ENCODE assay signal across 28 cellular contexts in genomic region chr4:181761130-181761529, GRCh38.
A peak's percentile ranks its signal among the peaks of the same experiment; 100 is the strongest.
DNase-seq lines count a peak whose midpoint lies in the region; ATAC-seq and TF ChIP-seq lines count a peak whose summit lies in the region.
"Had no signal": no experiment of that assay in that cellular context is flagged by ENCODE, and none has a peak within 500 bp of the region (broad histone marks: within the 10 kb centered on the region; RNA-seq: fewer than 3 reads in every experiment).

No MANE protein-coding gene starts in this region.

- H3K36me3 ChIP-seq in IMR-90 (ENCODE audit: control insufficient read depth, insufficient read depth, low read length) (no peaks in the 10 kb centered on the region), brain microvascular endothelial cell (replicated peaks) (no peaks in the 10 kb centered on the region)
- H3K36me3 ChIP-seq: adrenal gland, cardiac muscle cell, colonic mucosa, MG63, ovary had no signal

- H3K9ac ChIP-seq in IMR-90 (ENCODE audit: low read depth, low read length) = no peak overlapping the region

- CTCF ChIA-PET in IMR-90 (lab: Yijun Ruan, JAX) = no interaction called here

- H3K4me2 ChIP-seq in IMR-90 (ENCODE audit: low read depth, low read length) = no peak overlapping the region

- no peaks in the 10 kb centered on the region for H3K9me3 ChIP-seq in IMR-90 (ENCODE audit: control insufficient read depth, insufficient read depth, low read length)
- H3K9me3 ChIP-seq: adrenal gland, colonic mucosa, MG63, ovary had no signal

- H4K91ac ChIP-seq in IMR-90 (ENCODE audit: insufficient read depth, low read depth, low read length) = no peak overlapping the region

- BruUV-seq in IMR-90 (replicated peaks; lab: Mats Ljungman, UMichigan) = no TSS peak

- TF ChIP-seq POLR2A in IMR-90 (IDR thresholded peaks at IDR 0.05; ENCODE audit: low read depth, low read length) = no peak

- TF ChIP-seq RAD21 in IMR-90 (IDR thresholded peaks at IDR 0.05; ENCODE audit: low read length) = peak; percentile 15; the same call in 1 of the 2 replicates

- no peak overlapping the region for H3K27ac ChIP-seq in IMR-90 (ENCODE audit: insufficient read depth, low read length)
- H3K27ac ChIP-seq in brain microvascular endothelial cell = no peak overlapping the region
- H3K27ac ChIP-seq: adrenal gland, cardiac muscle cell, colonic mucosa, ovary had no signal

- dilution Hi-C loops in IMR-90 (cut with HindIII; ENCODE audit: low sequenced_read_pairs, unreplicated experiment) = no loop called here

- no peaks in the 10 kb centered on the region for H3K79me1 ChIP-seq in IMR-90 (ENCODE audit: low read depth in 1 of 2, low read length in 2 of 2)

- H3K4ac ChIP-seq in IMR-90 (ENCODE audit: low read depth, low read length) = no peak overlapping the region

- intact Hi-C loops in IMR-90 (cut with micrococcal nuclease) = loop anchor here (5.0 to 10.0 kb wide), 2 partner anchors 196 to 694 kb away; no protein-coding TSS in a partner anchor

- in situ Hi-C loops in IMR-90 (cut with MboI; ENCODE audit: low sequenced_read_pairs) = no loop called here
- in situ Hi-C loops in brain microvascular endothelial cell (cut with HindIII; ENCODE audit: low pct_ligation_motif_present, low sequenced_read_pairs) = no loop called here

- H3K23ac ChIP-seq in IMR-90 (ENCODE audit: low read depth, low read length) = no peak overlapping the region

- H2AK9ac ChIP-seq in IMR-90 (replicated peaks; ENCODE audit: low read depth, low read length, poor library complexity) = no peak overlapping the region

- H3K56ac ChIP-seq in IMR-90 (ENCODE audit: extremely low read depth, insufficient read depth, low read length) = no peak overlapping the region

- H4K5ac ChIP-seq in IMR-90 (ENCODE audit: low read depth, low read length) = no peak overlapping the region

- H3K27me3 ChIP-seq in IMR-90 (ENCODE audit: control insufficient read depth, insufficient read depth, low read length) = no peaks in the 10 kb centered on the region
- H3K27me3 ChIP-seq in brain microvascular endothelial cell (replicated peaks) = no peaks in the 10 kb centered on the region
- H3K27me3 ChIP-seq: adrenal gland, cardiac muscle cell, colonic mucosa, MG63, ovary had no signal

- no peak for TF ChIP-seq CTCF in IMR-90 (conservative IDR thresholded peaks at IDR 0.05; ENCODE audit: low read depth, low read length)
- TF ChIP-seq CTCF in brain microvascular endothelial cell (IDR thresholded peaks at IDR 0.05; ENCODE audit: low read depth, low read length, missing control alignments) = no peak

- no peak overlapping the region for H2AK5ac ChIP-seq in IMR-90 (ENCODE audit: low read depth, low read length)

- POLR2A ChIA-PET in IMR-90 (lab: Charles Lee; ENCODE audit: unreplicated experiment) = no interaction called here

- no peak overlapping the region for H2BK120ac ChIP-seq in IMR-90 (ENCODE audit: low read depth, low read length)

- no peaks in the 10 kb centered on the region for H4K20me1 ChIP-seq in IMR-90 (ENCODE audit: insufficient read depth, low read length)

- no peak overlapping the region for H4K8ac ChIP-seq in IMR-90 (ENCODE audit: low read depth in 2 of 2, low read length in 2 of 2)

- peaks cover 2% of the 10 kb centered on the region; the same call in 1 of the 2 replicates for H3K4me1 ChIP-seq in IMR-90 (ENCODE audit: control insufficient read depth, insufficient read depth, low read length)
- H3K4me1 ChIP-seq: colonic mucosa had no signal

- no peak overlapping the region for H2BK15ac ChIP-seq in IMR-90 (ENCODE audit: low read depth, low read length)

- ATAC-seq in IMR-90 (ENCODE audit: low read depth) = peak; percentile 83
- no peak for ATAC-seq in GM18873 (IDR thresholded peaks at IDR 0.05; ENCODE audit: low FRiP score, unreplicated experiment)
- no peak for ATAC-seq in GM19023 (IDR thresholded peaks at IDR 0.05; ENCODE audit: unreplicated experiment)
- no peak for ATAC-seq in left lobe of liver
- ATAC-seq: activated CD8-positive, alpha-beta T cell treated with anti-CD3 and anti-CD28 coated beads for 36 hours; activated T-helper 17 cell treated with anti-CD3 and anti-CD28 coated beads, Interleukin-2, amount 50 U/mL, for 72 hours; GM12878; HCT116; PC-3; Right ventricle myocardium inferior; stimulated activated memory B cell treated with anti-CD40 and anti-IgM and Interleukin-4, amounts not matched to agents 10 μg/mL and 1 μg/mL and 100 μg/mL, for 72 hours; T-helper 17 cell had no signal

- H3K18ac ChIP-seq in IMR-90 (ENCODE audit: low read depth, low read length) = no peak overlapping the region

- H2BK20ac ChIP-seq in IMR-90 (ENCODE audit: low read depth, low read length) = no peak overlapping the region

- no peak overlapping the region for H2AFZ ChIP-seq in IMR-90 (replicated peaks; ENCODE audit: low read length, poor library complexity)

- no peak overlapping the region for H3K14ac ChIP-seq in IMR-90 (replicated peaks; ENCODE audit: low read depth, low read length)

- no CpG with 5 or more reads among the region's 8 CpGs for WGBS in IMR-90 (ENCODE audit: extremely low coverage in 2 of 2, insufficient read length in 1 of 2), 2 experiments

- 0 out of 2 replicates have a peak, but pooled peaks cover 3% of the 10 kb centered on the region for H3K9me1 ChIP-seq in IMR-90 (ENCODE audit: insufficient read depth, low read length)

- H2BK5ac ChIP-seq in IMR-90 (ENCODE audit: low read depth, low read length, poor library complexity, severe bottlenecking) = no peak overlapping the region

- DNase-seq in EL = peak; percentile 63
- peak; percentile 95 for DNase-seq in IMR-90
- peak; percentile 90 for DNase-seq in brain microvascular endothelial cell
- peak; percentile 15 for DNase-seq in skeletal muscle cell (ENCODE audit: low read depth)
- DNase-seq in left lobe of liver (ENCODE audit: low spot score) = no peak
- DNase-seq: activated CD8-positive, alpha-beta T cell treated with anti-CD3 and anti-CD28 coated beads for 36 hours; activated naive CD4-positive, alpha-beta T cell treated with anti-CD3 and anti-CD28 coated beads, Interleukin-2, amount 10 ng/mL, durations not matched to agents 7 days and 5 days; adrenal gland; colonic mucosa; effector CD4-positive, alpha-beta T cell; KBM-7; MG63; NCI-H1417; NCI-H2081; NCI-H526; NK-92 treated with Interleukin-12 subunit alpha and Interleukin-12 subunit beta, amount 100 ng/mL, for 24 hours; ovary; PC-3; T-helper 17 cell; trophoblast cell had no signal

- H3K4me3 ChIP-seq in IMR-90 (ENCODE audit: insufficient read depth, low read depth, low read length) = no peak overlapping the region
- H3K4me3 ChIP-seq in brain microvascular endothelial cell (ENCODE audit: low read depth, low read length) = no peak overlapping the region
- no peak overlapping the region for H3K4me3 ChIP-seq in skeletal muscle cell (ENCODE audit: low read depth, low read length)
- H3K4me3 ChIP-seq: adrenal gland, cardiac muscle cell, colonic mucosa, GM12878, MG63, ovary had no signal

TF ChIP-seq in IMR-90, 13 proteins besides CTCF, POLR2A, EP300 and RAD21:
- TF ChIP-seq MAZ (IDR thresholded peaks at IDR 0.05; ENCODE audit: borderline replicate concordance, low read depth, low read length) (no peak), USF2 (IDR thresholded peaks at IDR 0.05; ENCODE audit: low read depth, low read length) (no peak), MAFK (IDR thresholded peaks at IDR 0.05; ENCODE audit: low read depth, low read length) (peak; percentile 22; the same call in 1 of the 2 replicates), ELK1 (IDR thresholded peaks at IDR 0.05; ENCODE audit: borderline replicate concordance, low read depth, low read length) (no peak), NFE2L2 (IDR thresholded peaks at IDR 0.05; ENCODE audit: low read depth, low read length) (no peak), MXI1 (IDR thresholded peaks at IDR 0.05; ENCODE audit: borderline replicate concordance, low read depth, low read length) (no peak), SMC3 (IDR thresholded peaks at IDR 0.05; ENCODE audit: low read depth, low read length) (peak; percentile 3; the same call in 1 of the 2 replicates), RFX5 (IDR thresholded peaks at IDR 0.05; ENCODE audit: low read depth, low read length) (no peak), CEBPB (IDR thresholded peaks at IDR 0.05; ENCODE audit: low read depth, low read length) (0 out of 2 replicates have a peak, but pooled peaks have one; percentile 24), BHLHE40 (IDR thresholded peaks at IDR 0.05; ENCODE audit: low read depth, low read length) (peak; percentile 85), CHD1 (IDR thresholded peaks at IDR 0.05; ENCODE audit: low read depth, low read length) (no peak), FOS (IDR thresholded peaks at IDR 0.05; ENCODE audit: low read depth, low read length) (peak; percentile 85), RCOR1 (IDR thresholded peaks at IDR 0.05; ENCODE audit: insufficient replicate concordance, low read length) (peak; percentile 24)
